In the genomic region with DNA sequence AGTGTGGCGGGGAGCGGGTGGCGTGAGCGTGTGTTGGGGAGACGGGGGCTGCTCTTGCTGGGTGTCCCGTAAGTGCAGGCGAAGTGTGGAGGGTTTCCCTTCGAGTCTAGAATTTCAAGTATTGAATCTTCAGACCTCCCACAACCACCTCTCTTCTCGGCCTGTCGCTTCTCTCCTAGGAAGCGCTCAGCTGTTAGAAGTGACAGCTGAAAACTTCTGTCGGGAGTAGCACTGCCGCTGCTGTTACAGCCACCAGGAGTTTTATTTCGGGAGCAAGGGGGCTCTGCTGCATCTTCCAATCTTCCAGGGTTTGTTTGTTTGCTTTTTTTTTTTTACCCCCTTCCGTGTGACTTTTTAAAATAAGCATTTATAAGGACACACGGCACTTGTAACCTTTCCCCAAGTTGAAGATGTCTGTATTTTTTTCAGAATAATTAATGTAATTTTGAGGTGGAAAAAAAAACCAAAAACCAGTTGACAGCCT, we compare ENCODE assay signal across 7 cellular contexts. TPM values are rescaled to one million over a fixed set of nuclear protein-coding genes. Genes with fewer than 3 reads are reported as not detected.
A peak's percentile ranks its signal among the peaks of the same experiment; 100 is the strongest.
DNase-seq lines count a peak whose midpoint lies in the region; ATAC-seq and TF ChIP-seq lines count a peak whose summit lies in the region.

No MANE protein-coding gene starts in this region.

- H4K91ac ChIP-seq in mesenchymal stem cell (ENCODE audit: low read length): no peak overlapping the region

- 6% methylated on average over 10 of the region's 16 CpGs for WGBS in mesenchymal stem cell

- TF ChIP-seq CTCF in Peyer's patch (IDR thresholded peaks at IDR 0.05) (no peak), vagina (IDR thresholded peaks at IDR 0.05) (no peak)

- peak overlapping the region; percentile 36 for H2AFZ ChIP-seq in mesenchymal stem cell (ENCODE audit: low read depth, low read length)

- H3K27ac Mint-ChIP-seq in dendritic cell treated with granulocyte-macrophage colony-stimulating factor and Interleukin-4, amounts not matched to agents 40 ng/mL and 50 ng/mL, for 4 days: peak overlapping the region; percentile 99

- peak overlapping the region; percentile 20 to 85 for H3K4ac ChIP-seq in mesenchymal stem cell (ENCODE audit: low read depth in 1 of 2, low read length in 2 of 2)

- intact Hi-C loops in dendritic cell treated with granulocyte-macrophage colony-stimulating factor and Interleukin-4, amounts not matched to agents 40 ng/mL and 50 ng/mL, for 4 days (cut with micrococcal nuclease): no loop called here
- intact Hi-C loops in vagina (cut with DNase I): no loop called here

- H3K14ac ChIP-seq in mesenchymal stem cell (ENCODE audit: low read length in 2 of 2): peak overlapping the region in 1 of 2 experiments; percentile 96

- no peak for ATAC-seq in HG03565 (IDR thresholded peaks at IDR 0.05; ENCODE audit: unreplicated experiment)

- H3K4me1 ChIP-seq in Peyer's patch: peaks cover 0 to 37% (median 2%) of the 10 kb centered on the region in 4 donors
- H3K4me1 ChIP-seq in mesenchymal stem cell (ENCODE audit: control insufficient read depth, insufficient read depth, low read depth, low read length): peaks cover 4% of the 10 kb centered on the region
- peaks cover 54% of the 10 kb centered on the region for H3K4me1 ChIP-seq in vagina

- H3K9ac ChIP-seq in mesenchymal stem cell (ENCODE audit: low read length): peak overlapping the region; percentile 95

- H3K4me3 ChIP-seq in H7 (ENCODE audit: insufficient read depth, low read depth, low read length) (peak overlapping the region; percentile 84), Peyer's patch (peak overlapping the region; percentile 86 to 99 (median 91)), mesenchymal stem cell (ENCODE audit: insufficient read depth in 1 of 2, low read depth in 1 of 2, low read length in 2 of 2) (peak overlapping the region; percentile 96 to 98), vagina (peak overlapping the region; percentile 75 to 100)

- H3K9me3 ChIP-seq in Peyer's patch: no peaks in the 10 kb centered on the region
- no peaks in the 10 kb centered on the region for H3K9me3 ChIP-seq in mesenchymal stem cell (ENCODE audit: control insufficient read depth, low read length)
- no peaks in the 10 kb centered on the region for H3K9me3 ChIP-seq in vagina

- peak overlapping the region; percentile 94 for H4K8ac ChIP-seq in mesenchymal stem cell (ENCODE audit: low read length)

- no peak overlapping the region for H2AK5ac ChIP-seq in mesenchymal stem cell (ENCODE audit: low read length, severe bottlenecking)

- TF ChIP-seq POLR2A in Peyer's patch (IDR thresholded peaks at IDR 0.05) (no peak), vagina (IDR thresholded peaks at IDR 0.05) (no peak)

- peak overlapping the region; percentile 100 for H3K4me3 Mint-ChIP-seq in dendritic cell treated with granulocyte-macrophage colony-stimulating factor and Interleukin-4, amounts not matched to agents 40 ng/mL and 50 ng/mL, for 4 days

- H3K79me1 ChIP-seq in mesenchymal stem cell (replicated peaks; ENCODE audit: low read length, poor library complexity, severe bottlenecking): peaks cover 9% of the 10 kb centered on the region

- peak overlapping the region in 1 of 2 experiments; percentile 90 for H3K18ac ChIP-seq in mesenchymal stem cell (ENCODE audit: low read depth in 1 of 2, low read length in 2 of 2)

- no peaks in the 10 kb centered on the region for H3K27me3 Mint-ChIP-seq in dendritic cell treated with granulocyte-macrophage colony-stimulating factor and Interleukin-4, amounts not matched to agents 40 ng/mL and 50 ng/mL, for 4 days

- H3K27me3 ChIP-seq in H7 (ENCODE audit: control insufficient read depth, insufficient read depth, low read length) (no peaks in the 10 kb centered on the region), Peyer's patch (no peaks in the 10 kb centered on the region), mesenchymal stem cell (ENCODE audit: control insufficient read depth in 1 of 2, insufficient read depth in 1 of 2, low read length in 2 of 2) (no peaks in the 10 kb centered on the region), vagina (no peaks in the 10 kb centered on the region)

- peak overlapping the region; percentile 51 to 93 for H3K23ac ChIP-seq in mesenchymal stem cell (ENCODE audit: low read length in 2 of 2)

- no peak overlapping the region for H2BK15ac ChIP-seq in mesenchymal stem cell (ENCODE audit: low read depth, poor library complexity, severe bottlenecking)

- H2BK12ac ChIP-seq in mesenchymal stem cell (ENCODE audit: low read length in 2 of 2): peak overlapping the region in 1 of 2 experiments; percentile 18

- DNase-seq in DMS114 treated with DMSO at 0.1 percent for 48 hours (lab: John Stamatoyannopoulos, UW; ENCODE audit: unreplicated experiment) (peak; percentile 44), H7 (peak; percentile 62), Peyer's patch (no peak), mesenchymal stem cell (peak; percentile 54), vagina (ENCODE audit: extremely low spot score in 2 of 2) (no peak)

- H2BK5ac ChIP-seq in mesenchymal stem cell (ENCODE audit: low read depth, low read length, poor library complexity, severe bottlenecking): no peak overlapping the region

- H3K9me3 Mint-ChIP-seq in dendritic cell treated with granulocyte-macrophage colony-stimulating factor and Interleukin-4, amounts not matched to agents 40 ng/mL and 50 ng/mL, for 4 days: no peaks in the 10 kb centered on the region

- no peak overlapping the region for H2BK120ac ChIP-seq in mesenchymal stem cell (ENCODE audit: low read depth, low read length)

- peaks cover 2% of the 10 kb centered on the region; the same call in 1 of the 2 replicates for H3K36me3 ChIP-seq in H7 (replicated peaks; ENCODE audit: control insufficient read depth, insufficient read depth, low read length)
- no peaks in the 10 kb centered on the region for H3K36me3 ChIP-seq in Peyer's patch
- no peaks in the 10 kb centered on the region for H3K36me3 ChIP-seq in mesenchymal stem cell (ENCODE audit: control insufficient read depth in 1 of 2, insufficient read depth in 2 of 2, low read depth in 1 of 2, low read length in 2 of 2)
- peaks cover 0 to 6% of the 10 kb centered on the region in 2 donors for H3K36me3 ChIP-seq in vagina

- H3K27ac ChIP-seq in Peyer's patch (peak overlapping the region; percentile 85 to 96 (median 91)), mesenchymal stem cell (ENCODE audit: low read length, poor library complexity, severe bottlenecking) (no peak overlapping the region), vagina (peak overlapping the region; percentile 97)

- peaks cover 38% of the 10 kb centered on the region for H3K36me3 Mint-ChIP-seq in dendritic cell treated with granulocyte-macrophage colony-stimulating factor and Interleukin-4, amounts not matched to agents 40 ng/mL and 50 ng/mL, for 4 days (ENCODE audit: low read depth)

- peak overlapping the region; percentile 89 for H3K4me2 ChIP-seq in mesenchymal stem cell (ENCODE audit: low read length, poor library complexity, severe bottlenecking)

- peaks cover 40% of the 10 kb centered on the region for H3K4me1 Mint-ChIP-seq in dendritic cell treated with granulocyte-macrophage colony-stimulating factor and Interleukin-4, amounts not matched to agents 40 ng/mL and 50 ng/mL, for 4 days (ENCODE audit: low read depth)

RNA-seq across cellular contexts. Expression of a gene that starts 0.7 kb away (rescaled TPM):
- total RNA-seq in H7 (2014; rRNA removed; shearing (Covaris generic)): 14.0 and 17.8 TPM in 2 replicates
- total RNA-seq in Peyer's patch (10 to 100 TPM; 21.5 to 43.0 (median 29.9) TPM), vagina (96.7 TPM)
- polyA plus RNA-seq in mesenchymal stem cell (2013, experiment 1 of 2): 17.4 TPM
- polyA plus RNA-seq in mesenchymal stem cell (2013, experiment 2 of 2): 17.7 TPM

RNA-seq across cellular contexts. Expression of a gene that starts 0.9 kb away (rescaled TPM):
- total RNA-seq in H7 (2014; rRNA removed; shearing (Covaris generic)): 10.2 and 10.6 TPM in 2 replicates
- total RNA-seq in Peyer's patch: 10 to 100 TPM in 1 of 4 donors, 1 to 10 TPM in 3; 8.4 to 12.2 (median 9.5) TPM
- polyA plus RNA-seq in mesenchymal stem cell (2013, experiment 1 of 2): 4.7 TPM
- polyA plus RNA-seq in mesenchymal stem cell (2013, experiment 2 of 2): 4.6 TPM
- total RNA-seq in vagina: 16.2 TPM

Comparison
In these comparisons a context has a peak if more than half of its experiments do, and no peak if none do; other contexts are left out.
1. DNase-seq: peak in DMS114 treated with DMSO at 0.1 percent for 48 hours (single experiment), H7 (single experiment) and mesenchymal stem cell (single experiment); none in Peyer's patch (0 of 3) and vagina (0 of 2).
2. Peak in every context shown above with its lines, with median percentiles within 50 percentile points of each other: H3K4me3 ChIP-seq.